14 cellular contexts compared by ENCODE assay signal in genomic region chr5:98069876-98070512, GRCh38.
A peak's percentile ranks its signal among the peaks of the same experiment; 100 is the strongest.
DNase-seq lines count a peak whose midpoint lies in the region; ATAC-seq and TF ChIP-seq lines count a peak whose summit lies in the region.
"Had no signal": no experiment of that assay in that cellular context is flagged by ENCODE, and none has a peak within 500 bp of the region (broad histone marks: within the 10 kb centered on the region; RNA-seq: fewer than 3 reads in every experiment).

No MANE protein-coding gene starts in this region.

- H2AFZ ChIP-seq in hepatocyte: no peak overlapping the region

- H3K9me3 ChIP-seq in hepatocyte (ENCODE audit: low read depth) (no peaks in the 10 kb centered on the region), left lung (no peaks in the 10 kb centered on the region)
- H3K9me3 ChIP-seq: Peyer's patch had no signal

- TF ChIP-seq CTCF in hepatocyte (IDR thresholded peaks at IDR 0.05; ENCODE audit: poor library complexity) (no peak), left lung (IDR thresholded peaks at IDR 0.05) (no peak)

- H3K4me3 Mint-ChIP-seq in activated naive CD8-positive, alpha-beta T cell treated with anti-CD3 and anti-CD28 coated beads for 36 hours: no peak overlapping the region
- H3K4me3 Mint-ChIP-seq: activated naive CD8-positive, alpha-beta T cell; CD4-positive, alpha-beta T cell; endodermal cell; WTC11 had no signal

- H3K27me3 ChIP-seq in hepatocyte: no peaks in the 10 kb centered on the region
- H3K27me3 ChIP-seq in left lung: no peaks in the 10 kb centered on the region
- H3K27me3 ChIP-seq: Peyer's patch had no signal

- H3K36me3 ChIP-seq in hepatocyte (replicated peaks; ENCODE audit: insufficient read depth, low read depth) (no peaks in the 10 kb centered on the region), left lung (no peaks in the 10 kb centered on the region)
- H3K36me3 ChIP-seq: Peyer's patch had no signal

- H3K9me3 Mint-ChIP-seq in activated naive CD8-positive, alpha-beta T cell treated with anti-CD3 and anti-CD28 coated beads for 36 hours: peaks cover 3% of the 10 kb centered on the region
- H3K9me3 Mint-ChIP-seq: CD4-positive, alpha-beta T cell; WTC11 had no signal

- intact Hi-C loops in left lung (cut with DNase I): no loop called here

- ATAC-seq in GM19395 (IDR thresholded peaks at IDR 0.05; ENCODE audit: unreplicated experiment) (peak; percentile 89), HG03097 (IDR thresholded peaks at IDR 0.05; ENCODE audit: low FRiP score, unreplicated experiment) (peak; percentile 58), left lung (no peak), HG02571 (IDR thresholded peaks at IDR 0.05; ENCODE audit: unreplicated experiment) (no peak)
- ATAC-seq: WTC11 had no signal

- H4K20me1 ChIP-seq in hepatocyte (ENCODE audit: insufficient read depth, poor library complexity, severe bottlenecking): no peaks in the 10 kb centered on the region

- peaks cover 10% of the 10 kb centered on the region for H3K4me1 Mint-ChIP-seq in activated naive CD8-positive, alpha-beta T cell treated with anti-CD3 and anti-CD28 coated beads for 36 hours

- H3K27ac ChIP-seq in hepatocyte: no peak overlapping the region
- H3K27ac ChIP-seq in left lung: no peak overlapping the region
- H3K27ac ChIP-seq: Peyer's patch had no signal

- WGBS in hepatocyte (ENCODE audit: low lambda C conversion rate, missing lambda C conversion rate): 96% methylated on average over 1 of the region's 1 CpG

- no peak overlapping the region for H3K4me2 ChIP-seq in hepatocyte

- no peaks in the 10 kb centered on the region for H3K9me2 ChIP-seq in hepatocyte (replicated peaks; ENCODE audit: insufficient read depth)

- no peaks in the 10 kb centered on the region for H3K36me3 Mint-ChIP-seq in activated naive CD8-positive, alpha-beta T cell treated with anti-CD3 and anti-CD28 coated beads for 36 hours
- H3K36me3 Mint-ChIP-seq: activated naive CD8-positive, alpha-beta T cell; WTC11 had no signal

- peaks cover 19% of the 10 kb centered on the region for H3K27me3 Mint-ChIP-seq in activated naive CD8-positive, alpha-beta T cell treated with anti-CD3 and anti-CD28 coated beads for 36 hours
- H3K27me3 Mint-ChIP-seq: activated naive CD8-positive, alpha-beta T cell; CD4-positive, alpha-beta T cell had no signal

- peak overlapping the region; percentile 69 for H3K27ac Mint-ChIP-seq in activated naive CD8-positive, alpha-beta T cell treated with anti-CD3 and anti-CD28 coated beads for 36 hours
- H3K27ac Mint-ChIP-seq: activated naive CD8-positive, alpha-beta T cell; CD4-positive, alpha-beta T cell; endodermal cell; WTC11 had no signal

- no peaks in the 10 kb centered on the region for H3K4me1 ChIP-seq in hepatocyte (ENCODE audit: insufficient read depth)
- no peaks in the 10 kb centered on the region for H3K4me1 ChIP-seq in left lung
- H3K4me1 ChIP-seq: Peyer's patch had no signal

- H3K79me2 ChIP-seq in hepatocyte: no peaks in the 10 kb centered on the region

- H3K4me3 ChIP-seq in hepatocyte (no peak overlapping the region), left lung (no peak overlapping the region)
- H3K4me3 ChIP-seq: Peyer's patch had no signal

- DNase-seq in EH (ENCODE audit: low read depth) (peak; percentile 15), hepatocyte (ENCODE audit: low spot score) (no peak), left lung (no peak), NOMO-1 (lab: John Stamatoyannopoulos, UW; ENCODE audit: unreplicated experiment in 2 of 2) (no peak)
- DNase-seq in activated naive CD8-positive, alpha-beta T cell treated with anti-CD3 and anti-CD28 coated beads for 36 hours: no peak
- DNase-seq: CD4-positive, alpha-beta T cell; endodermal cell; Peyer's patch; stimulated activated CD4-positive, alpha-beta T cell treated with anti-CD3 and anti-CD28 coated beads, Interleukin-4, amount 100 ng/mL, for 1 hour had no signal

Comparison
In these comparisons a context has a peak if more than half of its experiments do, and no peak if none do; other contexts are left out.
1. ATAC-seq: peak in GM19395 (single experiment) and HG03097 (single experiment); none in left lung (single experiment) and HG02571 (single experiment).